In the genomic region with DNA sequence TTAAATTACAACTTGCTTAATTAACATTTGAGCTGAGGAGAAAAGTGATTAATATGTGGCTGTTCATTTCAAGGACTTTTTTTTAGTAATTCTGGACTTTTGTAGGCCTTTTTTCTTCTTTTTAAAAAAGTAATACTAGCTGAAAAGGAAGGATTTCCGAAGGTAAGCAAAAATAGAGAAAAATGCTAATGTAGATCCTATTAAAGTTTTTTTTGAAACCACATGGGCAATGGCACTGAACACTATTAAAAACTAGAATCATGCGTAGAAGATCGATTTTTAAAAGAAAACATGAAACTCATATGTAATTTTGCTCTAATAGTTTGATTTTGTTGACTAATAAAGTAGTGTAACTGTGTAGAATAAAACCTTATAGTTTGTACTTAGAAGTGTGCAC, we compare ENCODE assay signal across 10 cellular contexts. TPM values are rescaled to one million over a fixed set of nuclear protein-coding genes. Genes with fewer than 3 reads are reported as not detected.
A peak's percentile ranks its signal among the peaks of the same experiment; 100 is the strongest.
DNase-seq lines count a peak whose midpoint lies in the region; ATAC-seq and TF ChIP-seq lines count a peak whose summit lies in the region.
"Had no signal": no experiment of that assay in that cellular context is flagged by ENCODE, and none has a peak within 500 bp of the region (broad histone marks: within the 10 kb centered on the region; RNA-seq: fewer than 3 reads in every experiment).

No MANE protein-coding gene starts in this region.

- TF ChIP-seq CTCF in RWPE2 (IDR thresholded peaks at IDR 0.05; ENCODE audit: poor library complexity, severe bottlenecking) (no peak), fibroblast of the aortic adventitia (IDR thresholded peaks at IDR 0.05; ENCODE audit: insufficient read depth, low read length) (no peak), RWPE1 (conservative IDR thresholded peaks at IDR 0.05; ENCODE audit: low read depth) (no peak)

- H3K9ac ChIP-seq in subcutaneous abdominal adipose tissue (ENCODE audit: low read length in 5 of 5) = no peak overlapping the region

- H3K4me3 Mint-ChIP-seq in activated naive CD4-positive, alpha-beta T cell treated with anti-CD3 and anti-CD28 coated beads, Interleukin-2, amount 50 U/mL, for 24 hours = peak overlapping the region; percentile 90

- CTCF ChIA-PET in RWPE1 (lab: Yijun Ruan, JAX) = interaction anchor here (0.6 kb wide), 1 partner anchor 272 kb away, joined by 4 read pairs; no protein-coding TSS in a partner anchor

- no peak for ATAC-seq in activated naive CD4-positive, alpha-beta T cell treated with anti-CD3 and anti-CD28 coated beads, Interleukin-2, amount 50 U/mL, for 72 hours
- ATAC-seq in RWPE2 (ENCODE audit: low read depth) (no peak), GM19395 (IDR thresholded peaks at IDR 0.05; ENCODE audit: unreplicated experiment) (no peak)

- H3K27me3 ChIP-seq in RWPE2 (ENCODE audit: insufficient read depth, poor library complexity, severe bottlenecking) = no peaks in the 10 kb centered on the region
- H3K27me3 ChIP-seq in subcutaneous abdominal adipose tissue (ENCODE audit: control insufficient read depth in 5 of 5, insufficient read depth in 4 of 5, low read length in 5 of 5) = no peaks in the 10 kb centered on the region

- H3K4me1 ChIP-seq in RWPE2 (ENCODE audit: insufficient read depth, poor library complexity, severe bottlenecking) (peaks cover 11% of the 10 kb centered on the region), subcutaneous abdominal adipose tissue (ENCODE audit: control insufficient read depth in 5 of 5, insufficient read depth in 5 of 5, low read length in 5 of 5) (peaks cover 2 to 35% (median 22%) of the 10 kb centered on the region in 5 donors)

- peaks cover 57% of the 10 kb centered on the region for H3K4me1 Mint-ChIP-seq in activated naive CD4-positive, alpha-beta T cell treated with anti-CD3 and anti-CD28 coated beads, Interleukin-2, amount 50 U/mL, for 24 hours

- H3K27me3 Mint-ChIP-seq in activated naive CD4-positive, alpha-beta T cell treated with anti-CD3 and anti-CD28 coated beads, Interleukin-2, amount 50 U/mL, for 24 hours = no peaks in the 10 kb centered on the region

- H3K27ac ChIP-seq in RWPE2 (ENCODE audit: poor library complexity, severe bottlenecking) = peak overlapping the region; percentile 51
- peak overlapping the region; percentile 63 for H3K27ac ChIP-seq in subcutaneous abdominal adipose tissue (ENCODE audit: low read depth, low read length)
- no peak overlapping the region for H3K27ac ChIP-seq in RWPE1
- H3K27ac ChIP-seq: C4-2B had no signal

- H3K9me3 ChIP-seq in RWPE2 (ENCODE audit: severe bottlenecking) (no peaks in the 10 kb centered on the region), subcutaneous abdominal adipose tissue (ENCODE audit: control insufficient read depth in 5 of 5, low read length in 5 of 5) (no peaks in the 10 kb centered on the region)

- DNase-seq in activated naive CD4-positive, alpha-beta T cell treated with anti-CD3 and anti-CD28 coated beads, Interleukin-2, amount 50 U/mL, for 72 hours (ENCODE audit: low spot score in 2 of 2) = no peak
- DNase-seq in RWPE2 (ENCODE audit: low spot score) (no peak), fibroblast of the aortic adventitia (ENCODE audit: low read depth) (peak; percentile 11), AG08396 (ENCODE audit: low spot score) (no peak), RWPE1 (ENCODE audit: low spot score) (no peak)
- DNase-seq: NCI-H524 treated with DMSO at 0.1 percent for 48 hours had no signal

- POLR2A ChIA-PET in RWPE1 (lab: Yijun Ruan, JAX; ENCODE audit: low non-redundant PET) = no interaction called here

- H3K4me3 ChIP-seq in RWPE2 (ENCODE audit: severe bottlenecking) (no peak overlapping the region), fibroblast of the aortic adventitia (ENCODE audit: low read depth, low read length) (peak overlapping the region; percentile 72), subcutaneous abdominal adipose tissue (ENCODE audit: low read depth in 1 of 5, low read length in 5 of 5) (no peak overlapping the region)

- peak overlapping the region; percentile 38 for H3K27ac Mint-ChIP-seq in activated naive CD4-positive, alpha-beta T cell treated with anti-CD3 and anti-CD28 coated beads, Interleukin-2, amount 50 U/mL, for 24 hours
- H3K27ac Mint-ChIP-seq in activated naive CD4-positive, alpha-beta T cell treated with anti-CD3 and anti-CD28 coated beads, Interleukin-2, amount 50 U/mL, for 72 hours = no peak overlapping the region

- no peaks in the 10 kb centered on the region for H3K36me3 Mint-ChIP-seq in activated naive CD4-positive, alpha-beta T cell treated with anti-CD3 and anti-CD28 coated beads, Interleukin-2, amount 50 U/mL, for 24 hours
- H3K36me3 Mint-ChIP-seq in activated naive CD4-positive, alpha-beta T cell treated with anti-CD3 and anti-CD28 coated beads, Interleukin-2, amount 50 U/mL, for 72 hours = peaks cover 6 to 9% of the 10 kb centered on the region in 2 donors

- H3K36me3 ChIP-seq in RWPE2 (ENCODE audit: low read depth) (no peaks in the 10 kb centered on the region), subcutaneous abdominal adipose tissue (ENCODE audit: control insufficient read depth in 5 of 5, insufficient read depth in 5 of 5, low read length in 5 of 5) (no peaks in the 10 kb centered on the region)

- no peaks in the 10 kb centered on the region for H3K9me3 Mint-ChIP-seq in activated naive CD4-positive, alpha-beta T cell treated with anti-CD3 and anti-CD28 coated beads, Interleukin-2, amount 50 U/mL, for 24 hours
- H3K9me3 Mint-ChIP-seq in activated naive CD4-positive, alpha-beta T cell treated with anti-CD3 and anti-CD28 coated beads, Interleukin-2, amount 50 U/mL, for 72 hours = no peaks in the 10 kb centered on the region

RNA-seq across cellular contexts. Expression of a gene that starts 2.4 kb away (rescaled TPM):
- total RNA-seq in activated naive CD4-positive, alpha-beta T cell treated with anti-CD3 and anti-CD28 coated beads, Interleukin-2, amount 50 U/mL, for 72 hours = 1 to 10 TPM; 7.1 to 7.9 TPM
- 8.2 and 24.1 TPM in 2 replicates for total RNA-seq in fibroblast of the aortic adventitia (ENCODE audit: low replicate concordance)

RNA-seq across cellular contexts. Expression of a gene that starts 47.6 kb away (rescaled TPM):
- total RNA-seq in activated naive CD4-positive, alpha-beta T cell treated with anti-CD3 and anti-CD28 coated beads, Interleukin-2, amount 50 U/mL, for 72 hours = 1 to 10 TPM; 2.0 to 2.2 TPM
- total RNA-seq in fibroblast of the aortic adventitia (ENCODE audit: low replicate concordance) = 21.4 and 59.7 TPM in 2 replicates
